In genomic region chr1:98053471-98054366, GRCh38 we compare ENCODE assay signal across 7 cellular contexts.
A peak's percentile ranks its signal among the peaks of the same experiment; 100 is the strongest.
DNase-seq lines count a peak whose midpoint lies in the region; ATAC-seq and TF ChIP-seq lines count a peak whose summit lies in the region.

No MANE protein-coding gene starts in this region.

- peak; percentile 92 for ATAC-seq in activated B cell treated with CpG ODN at 0.5 μM for 24 hours (ENCODE audit: low read depth)

- no peak overlapping the region for H3K27ac Mint-ChIP-seq in H9
- H3K27ac Mint-ChIP-seq in activated B cell treated with CpG ODN at 0.5 μM for 24 hours, result no peak overlapping the region
- peak overlapping the region; percentile 80 for H3K27ac Mint-ChIP-seq in chondrocyte (ENCODE audit: unreplicated experiment)

- no peaks in the 10 kb centered on the region for H3K79me1 ChIP-seq in H9 (ENCODE audit: insufficient read depth, low read depth, low read length, poor library complexity, severe bottlenecking)

- peaks cover 42% of the 10 kb centered on the region for H3K27me3 Mint-ChIP-seq in H9 (ENCODE audit: low read depth)
- peaks cover 54% of the 10 kb centered on the region for H3K27me3 Mint-ChIP-seq in activated B cell treated with CpG ODN at 0.5 μM for 24 hours
- peaks cover 10% of the 10 kb centered on the region for H3K27me3 Mint-ChIP-seq in chondrocyte (ENCODE audit: low read depth)

- POLR2A ChIA-PET in activated B cell treated with CpG ODN at 0.5 μM for 24 hours (lab: Charles Lee), result no interaction called here

- no peak overlapping the region for H2BK5ac ChIP-seq in H9 (ENCODE audit: insufficient read length, low read length)

- no peaks in the 10 kb centered on the region for H3K36me3 ChIP-seq in Loucy (ENCODE audit: insufficient read depth, low read length)

- H2BK15ac ChIP-seq in H9 (ENCODE audit: low read depth, low read length), result no peak overlapping the region

- no peak overlapping the region for H2AK5ac ChIP-seq in H9 (ENCODE audit: insufficient read length, low read length)

- H3K27me3 ChIP-seq in H9 (ENCODE audit: insufficient read depth, low read length) (peaks cover 15% of the 10 kb centered on the region), Loucy (ENCODE audit: insufficient read depth, low read length, poor library complexity, severe bottlenecking) (no peaks in the 10 kb centered on the region)

- peak overlapping the region; percentile 1 for H3K14ac ChIP-seq in H9 (ENCODE audit: insufficient read depth, low read length)

- whole genome bisulfite sequencing in H9 (ENCODE audit: extremely low coverage, insufficient read length, low lambda C conversion rate), result no CpG with 5 or more reads among the region's 81 CpGs

- CTCF ChIA-PET in activated B cell treated with CpG ODN at 0.5 μM for 24 hours (lab: Charles Lee), result interaction anchor here (0.6 to 3.7 kb wide), 6 partner anchors 10 to 1090 kb away, joined by 3 to 20 read pairs (median 3); no protein-coding TSS in a partner anchor

- no peak overlapping the region for H4K91ac ChIP-seq in H9 (ENCODE audit: insufficient read length, low read depth, low read length)

- H2BK20ac ChIP-seq in H9 (ENCODE audit: low read depth, low read length, poor library complexity, severe bottlenecking), result no peak overlapping the region

- no peak overlapping the region for H3K23ac ChIP-seq in H9 (ENCODE audit: insufficient read length, low read depth, low read length)

- intact Hi-C loops in activated B cell treated with CpG ODN at 0.5 μM for 24 hours (cut with micrococcal nuclease), result loop anchor here (2.0 to 5.0 kb wide), 2 partner anchors 131 to 233 kb away; partner anchors contain the start of gene DPYD

- H3K4me2 ChIP-seq in H9 (ENCODE audit: insufficient read depth, insufficient read length, low read length) (peak overlapping the region; percentile 96), Loucy (ENCODE audit: low read depth, low read length, poor library complexity, severe bottlenecking) (no peak overlapping the region)

- H3K56ac ChIP-seq in H9 (ENCODE audit: insufficient read length, low read depth, low read length), result no peak overlapping the region

- H3K4me3 Mint-ChIP-seq in H9, result peak overlapping the region; percentile 74 to 85
- H3K4me3 Mint-ChIP-seq in activated B cell treated with CpG ODN at 0.5 μM for 24 hours, result peak overlapping the region; percentile 67
- peak overlapping the region; percentile 84 for H3K4me3 Mint-ChIP-seq in chondrocyte (ENCODE audit: unreplicated experiment)

- peak overlapping the region; percentile 59 for H3K18ac ChIP-seq in H9 (ENCODE audit: insufficient read length, low read depth, low read length)

- H3K9ac ChIP-seq in H9 (ENCODE audit: extremely low read depth, insufficient read length, low read length), result peak overlapping the region; percentile 46
- H3K9ac ChIP-seq in Loucy (ENCODE audit: low read depth, low read length, poor library complexity, severe bottlenecking), result no peak overlapping the region

- H4K20me1 ChIP-seq in H9 (ENCODE audit: control insufficient read depth, insufficient read depth, insufficient read length) (no peaks in the 10 kb centered on the region), Loucy (ENCODE audit: insufficient read depth, low read length, poor library complexity, severe bottlenecking) (no peaks in the 10 kb centered on the region)

- DNase-seq in H9 (peak; percentile 81), activated B cell treated with CpG ODN at 0.5 μM for 24 hours (peak; percentile 53), chondrocyte (ENCODE audit: low spot score) (peak; percentile 94), kidney glomerular epithelial cell (lab: John Stamatoyannopoulos, UW) (peak; percentile 27)
- peak; percentile 12 to 53 for DNase-seq in stimulated activated CD4-positive, alpha-beta T cell treated with anti-CD3 and anti-CD28 coated beads, Interleukin-15, amount 100 ng/mL, for 1 hour (ENCODE audit: low read depth in 1 of 2, low spot score in 1 of 2)

- H3K9me3 ChIP-seq in H9 (ENCODE audit: control insufficient read depth, low read depth, low read length) (no peaks in the 10 kb centered on the region), Loucy (ENCODE audit: insufficient read depth, low read depth, low read length) (no peaks in the 10 kb centered on the region)

- peak overlapping the region; percentile 44 for H3K4me3 ChIP-seq in GM12875 (ENCODE audit: low read depth, low read length)
- no peak overlapping the region for H3K4me3 ChIP-seq in Loucy (ENCODE audit: low read length, poor library complexity, severe bottlenecking)

- peaks cover 20% of the 10 kb centered on the region for H3K23me2 ChIP-seq in H9 (ENCODE audit: insufficient read length, low read depth, low read length, poor library complexity, severe bottlenecking)

- H4K5ac ChIP-seq in H9 (ENCODE audit: insufficient read length, low read depth, low read length), result no peak overlapping the region

- H3K79me2 ChIP-seq in H9 (ENCODE audit: insufficient read depth, low read length) (no peaks in the 10 kb centered on the region), Loucy (ENCODE audit: insufficient read depth, low read length) (no peaks in the 10 kb centered on the region)

- H3K4me1 ChIP-seq in H9 (ENCODE audit: insufficient read depth, low read length) (no peaks in the 10 kb centered on the region), Loucy (ENCODE audit: insufficient read depth, low read length, poor library complexity, severe bottlenecking) (peaks cover 3% of the 10 kb centered on the region)

- no peaks in the 10 kb centered on the region; a peak in 2 of 5 replicates for H3K9me3 Mint-ChIP-seq in H9
- H3K9me3 Mint-ChIP-seq in activated B cell treated with CpG ODN at 0.5 μM for 24 hours, result no peaks in the 10 kb centered on the region
- H3K9me3 Mint-ChIP-seq in chondrocyte (ENCODE audit: low read depth), result no peaks in the 10 kb centered on the region

- no peaks in the 10 kb centered on the region; a peak in 2 of 7 replicates for H3K36me3 Mint-ChIP-seq in H9 (ENCODE audit: insufficient read depth in 1 of 3, low read depth in 3 of 3)
- no peaks in the 10 kb centered on the region for H3K36me3 Mint-ChIP-seq in activated B cell treated with CpG ODN at 0.5 μM for 24 hours (ENCODE audit: low read depth)
- H3K36me3 Mint-ChIP-seq in chondrocyte (ENCODE audit: low read depth), result no peaks in the 10 kb centered on the region

- H3K4ac ChIP-seq in H9 (ENCODE audit: low read depth, low read length), result no peak overlapping the region

- H2BK12ac ChIP-seq in H9 (ENCODE audit: insufficient read length, low read depth, low read length), result no peak overlapping the region

- H3K9me2 ChIP-seq in Loucy (replicated peaks; ENCODE audit: low read depth, low read length), result no peaks in the 10 kb centered on the region

- H3K4me1 Mint-ChIP-seq in H9 (peaks cover 34 to 39% of the 10 kb centered on the region in 2 experiments), activated B cell treated with CpG ODN at 0.5 μM for 24 hours (peaks cover 13% of the 10 kb centered on the region), chondrocyte (ENCODE audit: low read depth) (peaks cover 30% of the 10 kb centered on the region)

- H2AFZ ChIP-seq in H9 (ENCODE audit: low read length), result no peak overlapping the region
- 0 out of 2 replicates have a peak overlapping the region, but pooled peaks have one; percentile 40 for H2AFZ ChIP-seq in Loucy (ENCODE audit: low read length)

- TF ChIP-seq CTCF in GM12875 (IDR thresholded peaks at IDR 0.05; ENCODE audit: borderline replicate concordance, insufficient read depth, low read depth, low read length) (peak; percentile 92), H9 (conservative IDR thresholded peaks at IDR 0.05) (peak; percentile 93), Loucy (conservative IDR thresholded peaks at IDR 0.05; ENCODE audit: low read length) (peak; percentile 58), activated B cell treated with CpG ODN at 0.5 μM for 24 hours (IDR thresholded peaks at IDR 0.05) (peak; percentile 77), chondrocyte (IDR thresholded peaks at IDR 0.05) (peak; percentile 99)

- H3F3A ChIP-seq in Loucy (ENCODE audit: low read depth), result no peaks in the 10 kb centered on the region

- H3K27ac ChIP-seq in H9 (ENCODE audit: insufficient read length, low read depth, low read length), result no peak overlapping the region

- H3T11ph ChIP-seq in H9 (ENCODE audit: low read length), result no peak overlapping the region

- H2BK120ac ChIP-seq in H9 (ENCODE audit: low read depth, low read length, poor library complexity, severe bottlenecking), result no peak overlapping the region

- H4K8ac ChIP-seq in H9 (replicated peaks; ENCODE audit: insufficient read length, low read depth, low read length), result no peak overlapping the region

Comparison
In these comparisons a context has a peak if more than half of its experiments do, and no peak if none do; other contexts are left out.
1. DNase-seq: peak in every context shown above with its lines; median percentile 94 in chondrocyte; 81 in H9; 53 in activated B cell treated with CpG ODN at 0.5 μM for 24 hours; 32 in stimulated activated CD4-positive, alpha-beta T cell treated with anti-CD3 and anti-CD28 coated beads, Interleukin-15, amount 100 ng/mL, for 1 hour; 27 in kidney glomerular epithelial cell.